11 cellular contexts compared by ENCODE assay signal in genomic region chr17:64499805-64500486, GRCh38. TPM values are rescaled to one million over a fixed set of nuclear protein-coding genes. Genes with fewer than 3 reads are reported as not detected.
DNase-seq lines count a peak whose midpoint lies in the region; ATAC-seq and TF ChIP-seq lines count a peak whose summit lies in the region.
"Had no signal": no experiment of that assay in that cellular context is flagged by ENCODE, and none has a peak within 500 bp of the region (broad histone marks: within the 10 kb centered on the region; RNA-seq: fewer than 3 reads in every experiment).

No MANE protein-coding gene starts in this region.

- ATAC-seq in stimulated activated memory B cell treated with anti-CD40 and anti-IgM and Interleukin-4, amounts not matched to agents 10 μg/mL and 1 μg/mL and 100 μg/mL, for 72 hours: no peak
- ATAC-seq in HG02885 (IDR thresholded peaks at IDR 0.05; ENCODE audit: poor library complexity, unreplicated experiment): no peak
- no peak for ATAC-seq in GM18511 (IDR thresholded peaks at IDR 0.05; ENCODE audit: unreplicated experiment)
- ATAC-seq in psoas muscle: no peak
- ATAC-seq: sciatic nerve had no signal

- H4K20me1 ChIP-seq in SK-N-SH (ENCODE audit: insufficient read depth): peaks cover 78% of the 10 kb centered on the region

- H3K27me3 Mint-ChIP-seq in activated CD4-positive, alpha-beta T cell treated with anti-CD3 and anti-CD28 coated beads, Interleukin-2, amount 10 ng/mL, durations not matched to agents 24 days and 14 days: no peaks in the 10 kb centered on the region
- no peaks in the 10 kb centered on the region for H3K27me3 Mint-ChIP-seq in stimulated activated memory B cell treated with anti-CD40 and anti-IgM and Interleukin-4, amounts not matched to agents 10 μg/mL and 1 μg/mL and 100 μg/mL, for 72 hours

- no peaks in the 10 kb centered on the region for H3K9me3 Mint-ChIP-seq in activated CD4-positive, alpha-beta T cell treated with anti-CD3 and anti-CD28 coated beads, Interleukin-2, amount 10 ng/mL, durations not matched to agents 24 days and 14 days
- no peaks in the 10 kb centered on the region for H3K9me3 Mint-ChIP-seq in stimulated activated memory B cell treated with anti-CD40 and anti-IgM and Interleukin-4, amounts not matched to agents 10 μg/mL and 1 μg/mL and 100 μg/mL, for 72 hours

- H3K4me3 Mint-ChIP-seq in activated CD4-positive, alpha-beta T cell treated with anti-CD3 and anti-CD28 coated beads, Interleukin-2, amount 10 ng/mL, durations not matched to agents 24 days and 14 days: no peak overlapping the region
- H3K4me3 Mint-ChIP-seq in stimulated activated memory B cell treated with anti-CD40 and anti-IgM and Interleukin-4, amounts not matched to agents 10 μg/mL and 1 μg/mL and 100 μg/mL, for 72 hours: no peak overlapping the region

- intact Hi-C loops in activated CD4-positive, alpha-beta T cell treated with anti-CD3 and anti-CD28 coated beads, Interleukin-2, amount 10 ng/mL, durations not matched to agents 24 days and 14 days (cut with micrococcal nuclease): loop anchor here (10.0 kb wide), 2 partner anchors 475 kb away; partner anchors contain the start of gene ICAM2
- intact Hi-C loops in psoas muscle (cut with DNase I): no loop called here

- no peak overlapping the region for H2AFZ ChIP-seq in SK-N-SH (ENCODE audit: low read depth)

- 84% methylated on average over 6 of the region's 6 CpGs for WGBS in SK-N-SH (ENCODE audit: low lambda C conversion rate)
- 76 to 84% (median 78%) methylated on average over 6 of the region's 6 CpGs for WGBS in psoas muscle, 3 donors

- H3K27me3 ChIP-seq in SK-N-SH (ENCODE audit: insufficient read depth) (no peaks in the 10 kb centered on the region), psoas muscle (ENCODE audit: insufficient read depth in 3 of 3, low read length in 2 of 3) (no peaks in the 10 kb centered on the region)

- DNase-seq in activated CD4-positive, alpha-beta T cell treated with anti-CD3 and anti-CD28 coated beads, Interleukin-2, amount 10 ng/mL, durations not matched to agents 24 days and 14 days: peak; percentile 58
- no peak for DNase-seq in activated CD4-positive, alpha-beta T cell treated with anti-CD3 and anti-CD28 coated beads for 48 hours
- DNase-seq in SK-N-SH (no peak), epithelial cell of esophagus (ENCODE audit: low read depth) (peak; percentile 41), psoas muscle (no peak)
- DNase-seq: activated effector memory CD4-positive, alpha-beta T cell treated with anti-CD3 and anti-CD28 coated beads, Interleukin-2, amount 50 U/mL, for 16 hours had no signal

- H3K9me2 ChIP-seq in SK-N-SH: no peaks in the 10 kb centered on the region

- H3K36me3 Mint-ChIP-seq in activated CD4-positive, alpha-beta T cell treated with anti-CD3 and anti-CD28 coated beads, Interleukin-2, amount 10 ng/mL, durations not matched to agents 24 days and 14 days (ENCODE audit: low read depth): peaks cover 76% of the 10 kb centered on the region
- peaks cover 58% of the 10 kb centered on the region for H3K36me3 Mint-ChIP-seq in stimulated activated memory B cell treated with anti-CD40 and anti-IgM and Interleukin-4, amounts not matched to agents 10 μg/mL and 1 μg/mL and 100 μg/mL, for 72 hours

- TF ChIP-seq EP300 in SK-N-SH (IDR thresholded peaks at IDR 0.05; ENCODE audit: borderline replicate concordance in 1 of 2, low read depth in 1 of 2, low read length in 1 of 2): no peak

- H3K27ac ChIP-seq in SK-N-SH (ENCODE audit: low read depth in 2 of 2, low read length in 1 of 2) (peak overlapping the region; percentile 43 to 87), psoas muscle (no peak overlapping the region)

- peaks cover 73 to 76% of the 10 kb centered on the region in 2 experiments for H3K36me3 ChIP-seq in SK-N-SH (replicated peaks in 1 of 2; ENCODE audit: control insufficient read depth in 1 of 2, insufficient read depth in 2 of 2, low read length in 1 of 2)
- peaks cover 36 to 75% of the 10 kb centered on the region in 2 donors for H3K36me3 ChIP-seq in psoas muscle (ENCODE audit: insufficient read depth in 1 of 2, low read depth in 1 of 2)

- H3K9me3 ChIP-seq in SK-N-SH (no peaks in the 10 kb centered on the region), psoas muscle (no peaks in the 10 kb centered on the region)

- peak overlapping the region; percentile 56 for H3K27ac Mint-ChIP-seq in activated CD4-positive, alpha-beta T cell treated with anti-CD3 and anti-CD28 coated beads, Interleukin-2, amount 10 ng/mL, durations not matched to agents 24 days and 14 days
- peak overlapping the region; percentile 2 for H3K27ac Mint-ChIP-seq in stimulated activated memory B cell treated with anti-CD40 and anti-IgM and Interleukin-4, amounts not matched to agents 10 μg/mL and 1 μg/mL and 100 μg/mL, for 72 hours

- H3K79me2 ChIP-seq in SK-N-SH (ENCODE audit: insufficient read depth): peaks cover 76% of the 10 kb centered on the region

- H3K9ac ChIP-seq in SK-N-SH: no peak overlapping the region; the same call in 1 of the 2 replicates

- H3K4me1 Mint-ChIP-seq in activated CD4-positive, alpha-beta T cell treated with anti-CD3 and anti-CD28 coated beads, Interleukin-2, amount 10 ng/mL, durations not matched to agents 24 days and 14 days: peaks cover 67% of the 10 kb centered on the region
- peaks cover 87% of the 10 kb centered on the region for H3K4me1 Mint-ChIP-seq in stimulated activated memory B cell treated with anti-CD40 and anti-IgM and Interleukin-4, amounts not matched to agents 10 μg/mL and 1 μg/mL and 100 μg/mL, for 72 hours

- peak overlapping the region; percentile 14; the same call in 1 of the 2 replicates for H3K4me2 ChIP-seq in SK-N-SH

- no peak for TF ChIP-seq RAD21 in SK-N-SH (IDR thresholded peaks at IDR 0.05; ENCODE audit: low read length)

- no peak for TF ChIP-seq CTCF in SK-N-SH (IDR thresholded peaks at IDR 0.05)
- no peak for TF ChIP-seq CTCF in epithelial cell of esophagus (IDR thresholded peaks at IDR 0.05; ENCODE audit: insufficient read depth, low read depth, low read length, missing control alignments)
- TF ChIP-seq CTCF in psoas muscle (IDR thresholded peaks at IDR 0.05): no peak

- CTCF ChIA-PET in SK-N-SH (lab: Yijun Ruan, JAX): interaction anchor here (0.9 to 13.6 kb wide), 3 partner anchors 9 to 79 kb away, joined by 3 to 122 read pairs (median 60); no protein-coding TSS in a partner anchor

- H3K4me1 ChIP-seq in SK-N-SH (ENCODE audit: control insufficient read depth in 1 of 2, insufficient read depth in 2 of 2, low read depth in 1 of 2, low read length in 1 of 2): peaks cover 39 to 50% of the 10 kb centered on the region in 2 experiments
- H3K4me1 ChIP-seq in psoas muscle: peaks cover 52% of the 10 kb centered on the region

- no peak overlapping the region for H3K4me3 ChIP-seq in SK-N-SH (ENCODE audit: low read depth in 2 of 2, low read length in 1 of 2)
- H3K4me3 ChIP-seq in epithelial cell of esophagus (ENCODE audit: low read length): no peak overlapping the region
- no peak overlapping the region for H3K4me3 ChIP-seq in psoas muscle

- POLR2A ChIA-PET in SK-N-SH (lab: Yijun Ruan, JAX): no interaction called here

- H3F3A ChIP-seq in SK-N-SH (replicated peaks; ENCODE audit: insufficient read depth): peaks cover 82% of the 10 kb centered on the region

TF ChIP-seq in SK-N-SH, 30 proteins besides CTCF, POLR2A, EP300 and RAD21 (continues in another document):
- TF ChIP-seq ZBTB33 (IDR thresholded peaks at IDR 0.05; ENCODE audit: borderline replicate concordance, low read depth): 0 out of 2 replicates have a peak, but pooled peaks have one; percentile 15

RNA-seq across cellular contexts. Expression of gene POLG2, which starts 3.1 kb away (rescaled TPM):
- total RNA-seq in activated CD4-positive, alpha-beta T cell treated with anti-CD3 and anti-CD28 coated beads, Interleukin-2, amount 10 ng/mL, durations not matched to agents 24 days and 14 days: 36.3 and 37.1 TPM in 2 replicates
- 18.0 and 20.1 TPM in 2 replicates for polyA plus RNA-seq in SK-N-SH (2012; rRNA removed)
- polyA plus RNA-seq in SK-N-SH (2012; cell fraction: cytosol; rRNA removed): 12.7 and 14.4 TPM in 2 replicates
- 65.9 and 91.3 TPM in 2 replicates for polyA plus RNA-seq in SK-N-SH (2012; cell fraction: nucleus; rRNA removed)
- total RNA-seq in psoas muscle: 1 to 10 TPM; 4.5 to 8.1 (median 6.1) TPM
- polyA plus RNA-seq in psoas muscle: 10 to 100 TPM in 1 of 3 donors, 1 to 10 TPM in 2; 4.1 to 12.2 (median 9.4) TPM

RNA-seq across cellular contexts. Expression of gene DDX5, which starts 6.1 kb away (rescaled TPM):
- 844 and 861 TPM in 2 replicates for total RNA-seq in activated CD4-positive, alpha-beta T cell treated with anti-CD3 and anti-CD28 coated beads, Interleukin-2, amount 10 ng/mL, durations not matched to agents 24 days and 14 days
- polyA plus RNA-seq in SK-N-SH (2012; rRNA removed) (1,642 and 1,870 TPM in 2 replicates), psoas muscle (100 to 1,000 TPM; 122 to 272 (median 135) TPM)
- polyA plus RNA-seq in SK-N-SH (2012; cell fraction: cytosol; rRNA removed): 977 and 1,042 TPM in 2 replicates
- polyA plus RNA-seq in SK-N-SH (2012; cell fraction: nucleus; rRNA removed): 3,803 and 5,284 TPM in 2 replicates
- 100 to 1,000 TPM; 168 to 497 (median 345) TPM for total RNA-seq in psoas muscle

RNA-seq across cellular contexts. Expression of gene CEP95, which starts 6.8 kb away (rescaled TPM):
- total RNA-seq in activated CD4-positive, alpha-beta T cell treated with anti-CD3 and anti-CD28 coated beads, Interleukin-2, amount 10 ng/mL, durations not matched to agents 24 days and 14 days: 42.9 and 48.3 TPM in 2 replicates
- polyA plus RNA-seq in SK-N-SH (2012; rRNA removed) (30.8 and 40.1 TPM in 2 replicates), psoas muscle (10 to 100 TPM; 15.7 to 17.4 (median 17.1) TPM)
- 25.2 and 26.1 TPM in 2 replicates for polyA plus RNA-seq in SK-N-SH (2012; cell fraction: cytosol; rRNA removed)
- polyA plus RNA-seq in SK-N-SH (2012; cell fraction: nucleus; rRNA removed): 96.9 and 165 TPM in 2 replicates
- 10 to 100 TPM in 3 of 4 donors, 1 to 10 TPM in 1; 9.3 to 21.7 (median 11.6) TPM for total RNA-seq in psoas muscle

RNA-seq across cellular contexts. Expression of gene MILR1, which starts 51.0 kb away (rescaled TPM):
- total RNA-seq in activated CD4-positive, alpha-beta T cell treated with anti-CD3 and anti-CD28 coated beads, Interleukin-2, amount 10 ng/mL, durations not matched to agents 24 days and 14 days: 0.28 TPM in 1 of 2 replicates, not detected in the other
- 4.9 and 6.0 TPM in 2 replicates for polyA plus RNA-seq in SK-N-SH (2012; rRNA removed)
- 4.8 and 4.9 TPM in 2 replicates for polyA plus RNA-seq in SK-N-SH (2012; cell fraction: cytosol; rRNA removed)
- polyA plus RNA-seq in SK-N-SH (2012; cell fraction: nucleus; rRNA removed): 7.0 and 12.2 TPM in 2 replicates
- total RNA-seq in psoas muscle: 1 to 10 TPM in 3 of 4 donors, under 1 TPM in 1; 0.95 to 1.3 (median 1.1) TPM
- polyA plus RNA-seq in psoas muscle: 1 to 10 TPM in 2 of 3 donors, under 1 TPM in 1; 0.61 to 1.2 (median 1.1) TPM
- total RNA-seq: kidney epithelial cell had no signal

Comparison
In these comparisons a context has a peak if more than half of its experiments do, and no peak if none do; other contexts are left out.
1. DNase-seq: peak in activated CD4-positive, alpha-beta T cell treated with anti-CD3 and anti-CD28 coated beads, Interleukin-2, amount 10 ng/mL, durations not matched to agents 24 days and 14 days (single experiment) and epithelial cell of esophagus (single experiment); none in activated CD4-positive, alpha-beta T cell treated with anti-CD3 and anti-CD28 coated beads for 48 hours (single experiment), SK-N-SH (single experiment) and psoas muscle (0 of 2).